1 cellular context compared by ENCODE assay signal in the genomic region with DNA sequence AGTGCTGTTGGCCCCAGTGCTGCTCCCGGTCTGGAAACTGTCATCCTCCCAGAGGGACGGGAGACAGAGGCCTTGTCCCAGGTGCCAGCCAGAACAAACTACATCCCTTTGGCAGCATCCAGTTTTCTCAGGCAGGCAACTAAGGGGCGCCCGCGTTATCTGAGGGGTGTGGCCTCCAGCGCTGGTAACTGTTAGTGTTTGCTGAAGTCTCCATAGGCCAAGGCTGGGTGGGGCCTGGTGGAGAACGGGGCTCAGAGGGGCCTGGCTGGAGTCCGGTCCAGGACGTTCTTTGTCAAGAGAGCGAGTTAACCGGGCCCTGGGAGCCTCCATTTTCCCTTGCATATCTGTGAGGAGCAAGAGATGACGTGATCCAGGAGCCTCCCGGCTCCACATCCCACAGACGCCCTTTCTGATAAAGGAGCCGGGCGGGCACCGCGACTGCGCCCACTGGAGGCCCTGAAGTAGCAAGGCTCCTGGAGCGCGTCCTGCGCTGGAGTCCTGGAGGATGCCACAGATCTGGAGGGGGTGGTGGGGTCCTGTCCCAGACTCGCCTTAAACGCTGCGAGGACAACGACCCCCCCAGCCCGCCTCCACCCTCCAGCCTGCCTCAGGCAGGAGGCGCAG. TPM values are rescaled to one million over a fixed set of nuclear protein-coding genes. Genes with fewer than 3 reads are reported as not detected.
"Had no signal": no experiment of that assay in that cellular context is flagged by ENCODE, and none has a peak within 500 bp of the region (broad histone marks: within the 10 kb centered on the region; RNA-seq: fewer than 3 reads in every experiment).

No MANE protein-coding gene starts in this region.

RNA-seq across cellular contexts. Expression of gene ZFP2, which starts 56.9 kb away (rescaled TPM):
- total RNA-seq: activated CD4-positive, alpha-beta T cell treated with anti-CD3 and anti-CD28 coated beads, Interleukin-2, amount 10 ng/mL, durations not matched to agents 24 days and 14 days had no signal
